ENCODE assay signal across 9 cellular contexts in the genomic region with DNA sequence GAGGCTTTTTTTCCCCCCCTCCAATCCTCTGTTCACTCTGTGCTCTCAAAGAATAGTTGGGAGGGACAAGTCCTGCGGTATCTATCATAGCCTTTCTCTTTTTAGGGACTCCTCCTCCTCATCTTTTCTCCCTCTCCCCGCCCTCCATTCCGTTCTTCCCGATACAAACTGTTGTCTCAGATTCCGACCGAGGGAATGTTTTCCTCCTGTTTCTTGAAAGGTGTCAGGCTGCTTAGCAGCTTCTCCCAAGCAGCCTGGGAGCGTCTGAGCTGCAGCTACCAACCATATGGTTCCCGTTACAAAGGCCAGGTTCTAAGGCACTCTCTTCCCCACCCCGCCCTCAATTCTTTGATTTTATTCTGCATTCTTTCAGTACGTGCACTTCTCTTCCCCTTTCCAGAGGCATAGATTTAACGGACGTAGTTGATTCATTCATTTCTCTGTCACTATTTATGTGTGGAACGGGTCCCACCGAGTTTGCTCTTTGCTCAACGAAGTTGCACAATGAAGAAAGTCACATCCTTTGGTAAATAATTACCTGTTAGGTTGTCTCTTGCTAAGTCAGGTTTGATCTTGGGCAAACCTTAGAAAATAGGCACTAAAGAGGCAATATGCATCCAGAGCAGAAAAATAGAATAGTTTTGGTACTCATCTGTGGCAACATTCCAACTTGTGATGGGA. TPM values are rescaled to one million over a fixed set of nuclear protein-coding genes. Genes with fewer than 3 reads are reported as not detected.
DNase-seq lines count a peak whose midpoint lies in the region; ATAC-seq and TF ChIP-seq lines count a peak whose summit lies in the region.
"Had no signal": no experiment of that assay in that cellular context is flagged by ENCODE, and none has a peak within 500 bp of the region (broad histone marks: within the 10 kb centered on the region; RNA-seq: fewer than 3 reads in every experiment).

No MANE protein-coding gene starts in this region.

- H3K4me3 ChIP-seq in AG10803 (ENCODE audit: low read length): peak overlapping the region; percentile 62
- H3K4me3 ChIP-seq in epithelial cell of proximal tubule (ENCODE audit: low read depth, low read length): peak overlapping the region; percentile 92

- H3K4me3 Mint-ChIP-seq in nephron: peak overlapping the region; percentile 94 to 97 (median 97)
- no peak overlapping the region for H3K4me3 Mint-ChIP-seq in activated CD8-positive, alpha-beta T cell treated with anti-CD3 and anti-CD28 coated beads, Interleukin-2, amount 10 ng/mL, durations not matched to agents 7 days and 5 days
- H3K4me3 Mint-ChIP-seq in activated T-helper 1 cell treated with anti-CD3 and anti-CD28 coated beads, Interleukin-12 subunit alpha, Interleukin-12 subunit beta, Interleukin-2, Interleukin-4 antibody, amounts not matched to agents 30 ng/mL and 10 ng/mL and 1 ng/mL, durations not matched to agents 14 hours and 24 hours and 36 hours: no peak overlapping the region
- H3K4me3 Mint-ChIP-seq: stimulated activated naive CD8-positive, alpha-beta T cell treated with anti-CD3 and anti-CD28 coated beads, Interleukin-15, Interleukin-2, amounts not matched to agents 100 ng/mL and 50 ng/mL, for 24 hours had no signal

- CTCF ChIA-PET in activated CD8-positive, alpha-beta T cell treated with anti-CD3 and anti-CD28 coated beads, Interleukin-2, amount 10 ng/mL, durations not matched to agents 7 days and 5 days (lab: Charles Lee): no interaction called here

- no peaks in the 10 kb centered on the region for H3K36me3 Mint-ChIP-seq in nephron (ENCODE audit: low read depth)
- H3K36me3 Mint-ChIP-seq in activated CD8-positive, alpha-beta T cell treated with anti-CD3 and anti-CD28 coated beads, Interleukin-2, amount 10 ng/mL, durations not matched to agents 7 days and 5 days (ENCODE audit: low read depth): no peaks in the 10 kb centered on the region
- no peaks in the 10 kb centered on the region for H3K36me3 Mint-ChIP-seq in activated T-helper 1 cell treated with anti-CD3 and anti-CD28 coated beads, Interleukin-12 subunit alpha, Interleukin-12 subunit beta, Interleukin-2, Interleukin-4 antibody, amounts not matched to agents 30 ng/mL and 10 ng/mL and 1 ng/mL, durations not matched to agents 14 hours and 24 hours and 36 hours (ENCODE audit: low read depth)

- peaks cover 44% of the 10 kb centered on the region for H3K4me1 Mint-ChIP-seq in nephron
- H3K4me1 Mint-ChIP-seq in activated CD8-positive, alpha-beta T cell treated with anti-CD3 and anti-CD28 coated beads, Interleukin-2, amount 10 ng/mL, durations not matched to agents 7 days and 5 days (ENCODE audit: low read depth): peaks cover 5% of the 10 kb centered on the region
- H3K4me1 Mint-ChIP-seq in activated T-helper 1 cell treated with anti-CD3 and anti-CD28 coated beads, Interleukin-12 subunit alpha, Interleukin-12 subunit beta, Interleukin-2, Interleukin-4 antibody, amounts not matched to agents 30 ng/mL and 10 ng/mL and 1 ng/mL, durations not matched to agents 14 hours and 24 hours and 36 hours (ENCODE audit: low read depth): no peaks in the 10 kb centered on the region

- no peak for ATAC-seq in activated CD8-positive, alpha-beta T cell treated with anti-CD3 and anti-CD28 coated beads, Interleukin-2, amount 10 ng/mL, durations not matched to agents 7 days and 5 days
- no peak for ATAC-seq in GM21515 (IDR thresholded peaks at IDR 0.05; ENCODE audit: unreplicated experiment)
- ATAC-seq in GM19324 (IDR thresholded peaks at IDR 0.05; ENCODE audit: low FRiP score, unreplicated experiment): no peak

- H3K27ac Mint-ChIP-seq in nephron: peak overlapping the region; percentile 93 to 100 (median 96)
- no peak overlapping the region for H3K27ac Mint-ChIP-seq in activated CD8-positive, alpha-beta T cell treated with anti-CD3 and anti-CD28 coated beads, Interleukin-2, amount 10 ng/mL, durations not matched to agents 7 days and 5 days
- H3K27ac Mint-ChIP-seq in activated T-helper 1 cell treated with anti-CD3 and anti-CD28 coated beads, Interleukin-12 subunit alpha, Interleukin-12 subunit beta, Interleukin-2, Interleukin-4 antibody, amounts not matched to agents 30 ng/mL and 10 ng/mL and 1 ng/mL, durations not matched to agents 14 hours and 24 hours and 36 hours: no peak overlapping the region
- H3K27ac Mint-ChIP-seq: stimulated activated naive CD8-positive, alpha-beta T cell treated with anti-CD3 and anti-CD28 coated beads, Interleukin-15, Interleukin-2, amounts not matched to agents 100 ng/mL and 50 ng/mL, for 24 hours had no signal

- H3K27me3 Mint-ChIP-seq in nephron (ENCODE audit: low read depth): no peaks in the 10 kb centered on the region
- peaks cover 51% of the 10 kb centered on the region for H3K27me3 Mint-ChIP-seq in activated CD8-positive, alpha-beta T cell treated with anti-CD3 and anti-CD28 coated beads, Interleukin-2, amount 10 ng/mL, durations not matched to agents 7 days and 5 days (ENCODE audit: low read depth)
- H3K27me3 Mint-ChIP-seq in activated T-helper 1 cell treated with anti-CD3 and anti-CD28 coated beads, Interleukin-12 subunit alpha, Interleukin-12 subunit beta, Interleukin-2, Interleukin-4 antibody, amounts not matched to agents 30 ng/mL and 10 ng/mL and 1 ng/mL, durations not matched to agents 14 hours and 24 hours and 36 hours (ENCODE audit: insufficient read depth): peaks cover 59% of the 10 kb centered on the region

- intact Hi-C loops in activated T-helper 1 cell treated with anti-CD3 and anti-CD28 coated beads, Interleukin-12 subunit alpha, Interleukin-12 subunit beta, Interleukin-2, Interleukin-4 antibody, amounts not matched to agents 30 ng/mL and 10 ng/mL and 1 ng/mL, durations not matched to agents 14 hours and 24 hours and 36 hours (cut with micrococcal nuclease): no loop called here

- DNase-seq in AG10803 (ENCODE audit: low read depth): no peak
- peak; percentile 39 for DNase-seq in NCI-H446 treated with DMSO at 0.1 percent for 48 hours (lab: John Stamatoyannopoulos, UW)
- DNase-seq in epithelial cell of proximal tubule (ENCODE audit: low read depth): no peak
- no peak for DNase-seq in activated CD8-positive, alpha-beta T cell treated with anti-CD3 and anti-CD28 coated beads, Interleukin-2, amount 10 ng/mL, durations not matched to agents 7 days and 5 days
- no peak for DNase-seq in activated T-helper 1 cell treated with anti-CD3 and anti-CD28 coated beads, Interleukin-12 subunit alpha, Interleukin-12 subunit beta, Interleukin-2, Interleukin-4 antibody, amounts not matched to agents 30 ng/mL and 10 ng/mL and 1 ng/mL, durations not matched to agents 14 hours and 24 hours and 36 hours (ENCODE audit: low spot score)

- POLR2A ChIA-PET in activated CD8-positive, alpha-beta T cell treated with anti-CD3 and anti-CD28 coated beads, Interleukin-2, amount 10 ng/mL, durations not matched to agents 7 days and 5 days (lab: Charles Lee): no interaction called here

- no peaks in the 10 kb centered on the region for H3K9me3 Mint-ChIP-seq in nephron
- no peaks in the 10 kb centered on the region for H3K9me3 Mint-ChIP-seq in activated CD8-positive, alpha-beta T cell treated with anti-CD3 and anti-CD28 coated beads, Interleukin-2, amount 10 ng/mL, durations not matched to agents 7 days and 5 days (ENCODE audit: insufficient read depth)
- H3K9me3 Mint-ChIP-seq in activated T-helper 1 cell treated with anti-CD3 and anti-CD28 coated beads, Interleukin-12 subunit alpha, Interleukin-12 subunit beta, Interleukin-2, Interleukin-4 antibody, amounts not matched to agents 30 ng/mL and 10 ng/mL and 1 ng/mL, durations not matched to agents 14 hours and 24 hours and 36 hours: no peaks in the 10 kb centered on the region
- H3K9me3 Mint-ChIP-seq: stimulated activated naive CD8-positive, alpha-beta T cell treated with anti-CD3 and anti-CD28 coated beads, Interleukin-15, Interleukin-2, amounts not matched to agents 100 ng/mL and 50 ng/mL, for 24 hours had no signal

- TF ChIP-seq CTCF in AG10803 (conservative IDR thresholded peaks at IDR 0.05; ENCODE audit: low read length) (no peak), epithelial cell of proximal tubule (conservative IDR thresholded peaks at IDR 0.05; ENCODE audit: low read depth, low read length) (no peak), nephron (IDR thresholded peaks at IDR 0.05; ENCODE audit: unreplicated experiment in 3 of 3) (no peak)

RNA-seq across cellular contexts. Expression of gene ADGRL2, which starts 2.8 kb away (rescaled TPM):
- 21.6 and 22.4 TPM in 2 replicates for total RNA-seq in epithelial cell of proximal tubule
- total RNA-seq in activated CD8-positive, alpha-beta T cell treated with anti-CD3 and anti-CD28 coated beads, Interleukin-2, amount 10 ng/mL, durations not matched to agents 7 days and 5 days: not detected
- not detected in 2 replicates for total RNA-seq in activated T-helper 1 cell treated with anti-CD3 and anti-CD28 coated beads, Interleukin-12 subunit alpha, Interleukin-12 subunit beta, Interleukin-2, Interleukin-4 antibody, amounts not matched to agents 30 ng/mL and 10 ng/mL and 1 ng/mL, durations not matched to agents 14 hours and 24 hours and 36 hours

Comparison
In these comparisons a context has a peak if more than half of its experiments do, and no peak if none do; other contexts are left out.
1. H3K27ac Mint-ChIP-seq: peak in nephron (3 of 3); none in activated CD8-positive, alpha-beta T cell treated with anti-CD3 and anti-CD28 coated beads, Interleukin-2, amount 10 ng/mL, durations not matched to agents 7 days and 5 days (single experiment) and activated T-helper 1 cell treated with anti-CD3 and anti-CD28 coated beads, Interleukin-12 subunit alpha, Interleukin-12 subunit beta, Interleukin-2, Interleukin-4 antibody, amounts not matched to agents 30 ng/mL and 10 ng/mL and 1 ng/mL, durations not matched to agents 14 hours and 24 hours and 36 hours (single experiment).
2. H3K4me3 Mint-ChIP-seq: peak in nephron (3 of 3); none in activated CD8-positive, alpha-beta T cell treated with anti-CD3 and anti-CD28 coated beads, Interleukin-2, amount 10 ng/mL, durations not matched to agents 7 days and 5 days (single experiment) and activated T-helper 1 cell treated with anti-CD3 and anti-CD28 coated beads, Interleukin-12 subunit alpha, Interleukin-12 subunit beta, Interleukin-2, Interleukin-4 antibody, amounts not matched to agents 30 ng/mL and 10 ng/mL and 1 ng/mL, durations not matched to agents 14 hours and 24 hours and 36 hours (single experiment).
3. RNA of gene ADGRL2, which starts 2.8 kb away (total RNA-seq): 21.6 to 22.4 TPM in epithelial cell of proximal tubule; not detected in activated T-helper 1 cell treated with anti-CD3 and anti-CD28 coated beads, Interleukin-12 subunit alpha, Interleukin-12 subunit beta, Interleukin-2, Interleukin-4 antibody, amounts not matched to agents 30 ng/mL and 10 ng/mL and 1 ng/mL, durations not matched to agents 14 hours and 24 hours and 36 hours and not detected in activated CD8-positive, alpha-beta T cell treated with anti-CD3 and anti-CD28 coated beads, Interleukin-2, amount 10 ng/mL, durations not matched to agents 7 days and 5 days; every median in the first group is over 10 times any median in the second.